7 cellular contexts compared by ENCODE assay signal in genomic region chr17:49227436-49228261, GRCh38. TPM values are rescaled to one million over a fixed set of nuclear protein-coding genes. Genes with fewer than 3 reads are reported as not detected.
DNase-seq lines count a peak whose midpoint lies in the region; FAIRE-seq and TF ChIP-seq lines count a peak whose summit lies in the region.

No MANE protein-coding gene starts in this region.

- H4K20me1 ChIP-seq in hepatocyte (ENCODE audit: insufficient read depth, poor library complexity, severe bottlenecking) = no peaks in the 10 kb centered on the region

- no peaks in the 10 kb centered on the region for H3K9me2 ChIP-seq in hepatocyte (replicated peaks; ENCODE audit: insufficient read depth)

- H3K4me3 ChIP-seq in ascending aorta (no peak overlapping the region), hepatocyte (no peak overlapping the region), small intestine (ENCODE audit: low read depth in 1 of 2, low read length in 2 of 2) (no peak overlapping the region)

- H3K27ac ChIP-seq in ascending aorta (no peak overlapping the region), hepatocyte (no peak overlapping the region), small intestine (ENCODE audit: low read depth in 1 of 2, low read length in 1 of 2) (no peak overlapping the region)

- FAIRE-seq in small intestine (lab: Jason Lieb, UNC) = no peak

- no peak overlapping the region for H2AFZ ChIP-seq in hepatocyte

- intact Hi-C loops in ascending aorta (cut with DNase I) = loop anchor here (1.0 to 2.0 kb wide), 2 partner anchors 47 to 63 kb away; no protein-coding TSS in a partner anchor

- peak; percentile 39 for DNase-seq in NCI-H146 (lab: John Stamatoyannopoulos, UW)
- DNase-seq in T-helper 9 cell = peak; percentile 75
- DNase-seq in ascending aorta (ENCODE audit: low spot score in 2 of 2) = peak in 1 of 2 donors; percentile 81
- peak; percentile 83 for DNase-seq in hepatocyte (ENCODE audit: low spot score)
- peak; percentile 71 for DNase-seq in small intestine
- DNase-seq in NCI-H226 = no peak

- 17% methylated on average over 5 of the region's 5 CpGs for WGBS in hepatocyte (ENCODE audit: low lambda C conversion rate, missing lambda C conversion rate)
- 16 to 23% (median 21%) methylated on average over 5 of the region's 5 CpGs for WGBS in small intestine, 3 donors

- H3K36me3 ChIP-seq in ascending aorta (no peaks in the 10 kb centered on the region), hepatocyte (replicated peaks; ENCODE audit: insufficient read depth, low read depth) (no peaks in the 10 kb centered on the region), small intestine (ENCODE audit: control insufficient read depth in 2 of 2, insufficient read depth in 2 of 2, low read length in 2 of 2) (no peaks in the 10 kb centered on the region)

- H3K9me3 ChIP-seq in ascending aorta (no peaks in the 10 kb centered on the region), hepatocyte (ENCODE audit: low read depth) (no peaks in the 10 kb centered on the region), small intestine (ENCODE audit: control insufficient read depth, low read depth) (no peaks in the 10 kb centered on the region)

- H3K79me2 ChIP-seq in hepatocyte = no peaks in the 10 kb centered on the region

- H3K27me3 ChIP-seq in ascending aorta (peaks cover 3% of the 10 kb centered on the region), hepatocyte (peaks cover 73% of the 10 kb centered on the region), small intestine (ENCODE audit: control insufficient read depth in 2 of 2, insufficient read depth in 2 of 2, low read length in 2 of 2) (peaks cover 0 to 6% of the 10 kb centered on the region in 2 donors)

- peak; percentile 91 for TF ChIP-seq CTCF in GM12874 (IDR thresholded peaks at IDR 0.05; ENCODE audit: insufficient read depth, low read depth, low read length)
- peak; percentile 70 to 81 (median 70) for TF ChIP-seq CTCF in ascending aorta (IDR thresholded peaks at IDR 0.05)
- peak; percentile 75 for TF ChIP-seq CTCF in hepatocyte (IDR thresholded peaks at IDR 0.05; ENCODE audit: poor library complexity)

- no peak overlapping the region for H3K4me2 ChIP-seq in hepatocyte

- H3K4me1 ChIP-seq in ascending aorta (peaks cover 0 to 9% of the 10 kb centered on the region in 2 donors), hepatocyte (ENCODE audit: insufficient read depth) (peaks cover 17% of the 10 kb centered on the region), small intestine (ENCODE audit: control insufficient read depth in 2 of 2, insufficient read depth in 1 of 2, low read depth in 1 of 2, low read length in 1 of 2) (no peaks in the 10 kb centered on the region)

RNA-seq across cellular contexts. Expression of gene PHOSPHO1, which starts 2.9 kb away (rescaled TPM):
- total RNA-seq in ascending aorta (not detected), hepatocyte (not detected in 2 replicates)
- polyA plus RNA-seq in hepatocyte (0.54 TPM in 1 of 2 replicates, not detected in the other), small intestine (under 1 TPM in 2 of 3 donors, not detected in 1; 0.54 to 0.64 TPM)

RNA-seq across cellular contexts. Expression of gene ABI3, which starts 17.1 kb away (rescaled TPM):
- total RNA-seq in ascending aorta (35.1 TPM), hepatocyte (0.13 and 0.52 TPM in 2 replicates)
- polyA plus RNA-seq in hepatocyte (0.29 and 0.43 TPM in 2 replicates), small intestine (10 to 100 TPM in 1 of 3 donors, 1 to 10 TPM in 2; 2.7 to 18.6 (median 8.9) TPM)

RNA-seq across cellular contexts. Expression of gene GNGT2, which starts 17.3 kb away (rescaled TPM):
- total RNA-seq in ascending aorta (not detected), hepatocyte (0.96 TPM in 1 of 2 replicates, not detected in the other)
- polyA plus RNA-seq in hepatocyte (0.92 TPM in 1 of 2 replicates, not detected in the other), small intestine (1 to 10 TPM in 2 of 3 donors, not detected in 1; 1.9 to 3.5 TPM)

Comparison
In these comparisons a context has a peak if more than half of its experiments do, and no peak if none do; other contexts are left out.
1. RNA of gene ABI3, which starts 17.1 kb away (total RNA-seq): 35.1 TPM in ascending aorta (single experiment); 0.13 to 0.52 TPM in hepatocyte; every median in the first group is over 10 times any median in the second.
2. Peak in every context shown above with its lines, with median percentiles within 50 percentile points of each other: CTCF ChIP-seq.